Comparison of ENCODE assay signal across 17 cellular contexts in the genomic region with DNA sequence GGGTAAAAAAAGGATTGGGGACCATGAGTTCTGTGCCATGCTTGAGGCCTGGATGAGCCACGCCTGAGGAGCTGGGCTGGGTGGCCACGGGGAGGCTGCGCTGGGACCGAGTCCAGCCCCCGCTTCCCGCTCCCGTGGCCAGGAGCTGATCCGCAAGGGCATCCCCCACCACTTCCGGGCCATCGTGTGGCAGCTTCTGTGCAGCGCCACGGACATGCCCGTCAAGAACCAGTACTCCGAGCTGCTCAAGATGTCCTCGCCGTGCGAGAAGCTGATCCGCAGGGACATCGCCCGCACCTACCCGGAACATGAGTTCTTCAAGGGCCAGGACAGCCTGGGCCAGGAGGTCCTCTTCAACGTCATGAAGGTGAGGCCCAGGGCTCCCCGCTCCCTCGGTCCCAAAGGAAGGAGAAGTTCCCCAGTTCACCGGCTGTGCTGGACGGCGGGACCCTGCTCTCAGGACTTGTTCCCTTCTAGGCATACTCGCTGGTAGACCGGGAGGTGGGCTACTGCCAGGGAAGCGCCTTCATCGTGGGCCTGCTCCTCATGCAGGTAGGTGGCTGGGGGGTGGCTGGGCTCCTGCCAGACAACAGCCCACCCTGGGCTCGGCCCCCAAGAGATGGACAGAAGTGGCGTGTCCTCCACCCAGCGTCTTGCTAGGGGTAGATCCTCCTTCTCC. TPM values are rescaled to one million over a fixed set of nuclear protein-coding genes. Genes with fewer than 3 reads are reported as not detected.
DNase-seq lines count a peak whose midpoint lies in the region; ATAC-seq and TF ChIP-seq lines count a peak whose summit lies in the region.
"Had no signal": no experiment of that assay in that cellular context is flagged by ENCODE, and none has a peak within 500 bp of the region (broad histone marks: within the 10 kb centered on the region; RNA-seq: fewer than 3 reads in every experiment).

No MANE protein-coding gene starts in this region.

- H3K4me3 ChIP-seq in neural progenitor cell: no peak overlapping the region
- no peak overlapping the region for H3K4me3 ChIP-seq in transverse colon
- H3K4me3 ChIP-seq in SJCRH30: no peak overlapping the region
- H3K4me3 ChIP-seq: PC-9 had no signal

- no peak overlapping the region for H2BK20ac ChIP-seq in H9 (ENCODE audit: low read depth, low read length, poor library complexity, severe bottlenecking)

- in situ Hi-C loops in transverse colon (cut with MboI; ENCODE audit: low pct_ligation_motif_present in 1 of 4, low pct_unique_long_range_greater_than_20kb in 1 of 4, low sequenced_read_pairs in 3 of 4): no loop called here

- H3K79me2 ChIP-seq in H9 (ENCODE audit: insufficient read depth, low read length): no peaks in the 10 kb centered on the region
- H3K79me2 ChIP-seq in neural progenitor cell (ENCODE audit: low read depth): no peaks in the 10 kb centered on the region

- no peak overlapping the region for H4K91ac ChIP-seq in H9 (ENCODE audit: insufficient read length, low read depth, low read length)

- TF ChIP-seq CTCF in H9 (conservative IDR thresholded peaks at IDR 0.05) (no peak), neural progenitor cell (IDR thresholded peaks at IDR 0.05) (no peak), transverse colon (IDR thresholded peaks at IDR 0.05) (no peak)

- H4K20me1 ChIP-seq in H9 (ENCODE audit: control insufficient read depth, insufficient read depth, insufficient read length) (no peaks in the 10 kb centered on the region), neural progenitor cell (ENCODE audit: low read depth) (peaks cover 10% of the 10 kb centered on the region)

- no peak overlapping the region for H2BK120ac ChIP-seq in H9 (ENCODE audit: low read depth, low read length, poor library complexity, severe bottlenecking)

- no peaks in the 10 kb centered on the region for H3K27me3 ChIP-seq in H9 (ENCODE audit: insufficient read depth, low read length)
- peaks cover 7% of the 10 kb centered on the region for H3K27me3 ChIP-seq in neural progenitor cell
- no peaks in the 10 kb centered on the region for H3K27me3 ChIP-seq in transverse colon
- H3K27me3 ChIP-seq in SJCRH30: no peaks in the 10 kb centered on the region

- no peak overlapping the region for H3K14ac ChIP-seq in H9 (ENCODE audit: insufficient read depth, low read length)

- no peak for TF ChIP-seq POLR2A in transverse colon (IDR thresholded peaks at IDR 0.05)

- H3K79me1 ChIP-seq in H9 (ENCODE audit: insufficient read depth, low read depth, low read length, poor library complexity, severe bottlenecking): no peaks in the 10 kb centered on the region

- no peaks in the 10 kb centered on the region for H3K36me3 ChIP-seq in neural progenitor cell
- H3K36me3 ChIP-seq in transverse colon: no peaks in the 10 kb centered on the region
- H3K36me3 ChIP-seq in SJCRH30: no peaks in the 10 kb centered on the region

- H3K4me1 ChIP-seq in H9 (ENCODE audit: insufficient read depth, low read length) (no peaks in the 10 kb centered on the region), neural progenitor cell (no peaks in the 10 kb centered on the region), transverse colon (peaks cover 0 to 8% (median 3%) of the 10 kb centered on the region in 4 donors), SJCRH30 (no peaks in the 10 kb centered on the region)

- no peak overlapping the region for H3K56ac ChIP-seq in H9 (ENCODE audit: insufficient read length, low read depth, low read length)

- H3K27ac ChIP-seq in H9 (ENCODE audit: insufficient read length, low read depth, low read length) (no peak overlapping the region), cingulate gyrus (ENCODE audit: low read depth, low read length) (peak overlapping the region; percentile 99), neural progenitor cell (no peak overlapping the region), transverse colon (no peak overlapping the region), SJCRH30 (no peak overlapping the region)
- H3K27ac ChIP-seq: PC-9 had no signal

- intact Hi-C loops in transverse colon (cut with DNase I; ENCODE audit: low total_unique reads): no loop called here

- no peaks in the 10 kb centered on the region for H3K23me2 ChIP-seq in H9 (ENCODE audit: insufficient read length, low read depth, low read length, poor library complexity, severe bottlenecking)

- H3K9me3 Mint-ChIP-seq in H9: no peaks in the 10 kb centered on the region
- no peaks in the 10 kb centered on the region for H3K9me3 Mint-ChIP-seq in neural progenitor cell

- ATAC-seq in HG03520 (IDR thresholded peaks at IDR 0.05; ENCODE audit: unreplicated experiment) (no peak), GM19452 (IDR thresholded peaks at IDR 0.05; ENCODE audit: unreplicated experiment) (no peak)
- ATAC-seq: HCT116 had no signal

- H2AFZ ChIP-seq in H9 (ENCODE audit: low read length) (no peak overlapping the region), neural progenitor cell (replicated peaks) (no peak overlapping the region)
- H2AFZ ChIP-seq: PC-9 had no signal

- H3K23ac ChIP-seq in H9 (ENCODE audit: insufficient read length, low read depth, low read length): no peak overlapping the region

- H4K8ac ChIP-seq in H9 (replicated peaks; ENCODE audit: insufficient read length, low read depth, low read length): no peak overlapping the region

- H2BK15ac ChIP-seq in H9 (ENCODE audit: low read depth, low read length): no peak overlapping the region

- no peak for TF ChIP-seq EP300 in transverse colon (IDR thresholded peaks at IDR 0.05; ENCODE audit: low read depth)

- WGBS in H9 (ENCODE audit: extremely low coverage, insufficient read length, low lambda C conversion rate): no CpG with 5 or more reads among the region's 34 CpGs
- WGBS in transverse colon (ENCODE audit: low coverage in 1 of 2), 2 donors: 93% methylated on average over 33 of the region's 34 CpGs; no CpG with 5 or more reads in 1 of the 2 donors

- no peak overlapping the region for H4K5ac ChIP-seq in H9 (ENCODE audit: insufficient read length, low read depth, low read length)

- DNase-seq in H9 (peak; percentile 24), neural progenitor cell (ENCODE audit: low spot score) (no peak), transverse colon (peak; percentile 6), SJCRH30 (no peak)
- DNase-seq: Calu3; CD4-positive, CD25-positive, alpha-beta regulatory T cell; KG1; NCI-H1436 treated with DMSO at 0.1 percent for 48 hours; NCI-H2029 treated with DMSO at 0.1 percent for 48 hours; NCI-H2171 treated with DMSO at 0.1 percent for 48 hours; NCI-H774; PC-9 had no signal

- H3K9me3 ChIP-seq in H9 (ENCODE audit: control insufficient read depth, low read depth, low read length) (no peaks in the 10 kb centered on the region), neural progenitor cell (ENCODE audit: low read depth) (no peaks in the 10 kb centered on the region), transverse colon (no peaks in the 10 kb centered on the region), SJCRH30 (replicated peaks) (no peaks in the 10 kb centered on the region)

- H3T11ph ChIP-seq in H9 (ENCODE audit: low read length): no peak overlapping the region

- H2BK5ac ChIP-seq in H9 (ENCODE audit: insufficient read length, low read length): no peak overlapping the region

- no peak overlapping the region for H3K4me3 Mint-ChIP-seq in H9
- no peak overlapping the region for H3K4me3 Mint-ChIP-seq in neural progenitor cell
- H3K4me3 Mint-ChIP-seq: CD4-positive, CD25-positive, alpha-beta regulatory T cell had no signal

- no peak overlapping the region for H3K4me2 ChIP-seq in H9 (ENCODE audit: insufficient read depth, insufficient read length, low read length)
- H3K4me2 ChIP-seq in neural progenitor cell: no peak overlapping the region
- H3K4me2 ChIP-seq: PC-9 had no signal

- H3K27ac Mint-ChIP-seq in H9 (no peak overlapping the region), neural progenitor cell (no peak overlapping the region)
- H3K27ac Mint-ChIP-seq: CD4-positive, CD25-positive, alpha-beta regulatory T cell had no signal

- no peak overlapping the region for H2BK12ac ChIP-seq in H9 (ENCODE audit: insufficient read length, low read depth, low read length)

- H3K4ac ChIP-seq in H9 (ENCODE audit: low read depth, low read length): no peak overlapping the region

- no peaks in the 10 kb centered on the region for H3F3A ChIP-seq in neural progenitor cell (ENCODE audit: low read depth)

- H3K4me1 Mint-ChIP-seq in H9 (peaks cover 6 to 10% of the 10 kb centered on the region in 2 experiments), neural progenitor cell (peaks cover 10% of the 10 kb centered on the region)

- H2AK5ac ChIP-seq in H9 (ENCODE audit: insufficient read length, low read length): no peak overlapping the region

- no peaks in the 10 kb centered on the region for H3K36me3 Mint-ChIP-seq in H9 (ENCODE audit: insufficient read depth in 1 of 3, low read depth in 3 of 3)
- no peaks in the 10 kb centered on the region for H3K36me3 Mint-ChIP-seq in neural progenitor cell
- H3K36me3 Mint-ChIP-seq: CD4-positive, CD25-positive, alpha-beta regulatory T cell had no signal

- H3K9ac ChIP-seq in H9 (ENCODE audit: extremely low read depth, insufficient read length, low read length) (no peak overlapping the region), neural progenitor cell (peak overlapping the region; percentile 20)

- H3K27me3 Mint-ChIP-seq in H9 (ENCODE audit: low read depth) (peaks cover 14% of the 10 kb centered on the region), neural progenitor cell (ENCODE audit: insufficient read depth, low read depth) (peaks cover 3% of the 10 kb centered on the region)
- H3K27me3 Mint-ChIP-seq: CD4-positive, CD25-positive, alpha-beta regulatory T cell had no signal

- H3K18ac ChIP-seq in H9 (ENCODE audit: insufficient read length, low read depth, low read length): no peak overlapping the region

RNA-seq across cellular contexts. Expression of gene EVI5L, which starts 18.9 kb away (rescaled TPM):
- total RNA-seq in H9 (2021) (7.1 and 7.8 TPM in 2 replicates), neural progenitor cell (ENCODE audit: low replicate concordance) (4.1 and 13.5 TPM in 2 replicates), transverse colon (10 to 100 TPM in 3 of 4 donors, 1 to 10 TPM in 1; 8.5 to 65.8 (median 15.0) TPM)
- total RNA-seq in SJCRH30 (2014; rRNA removed; shearing (Covaris generic)): 5.5 and 6.0 TPM in 2 replicates

RNA-seq across cellular contexts. Expression of gene PRR36, which starts 25.3 kb away (rescaled TPM):
- 20.4 and 21.4 TPM in 2 replicates for total RNA-seq in H9 (2021)
- total RNA-seq in neural progenitor cell (ENCODE audit: low replicate concordance): 0.07 and 2.8 TPM in 2 replicates
- under 1 TPM in 1 of 4 donors, not detected in 3; 0.16 TPM for total RNA-seq in transverse colon
- not detected in 2 replicates for total RNA-seq in SJCRH30 (2014; rRNA removed; shearing (Covaris generic))
- total RNA-seq: NCI-H460 had no signal

RNA-seq across cellular contexts. Expression of gene LRRC8E, which starts 39.4 kb away (rescaled TPM):
- 4.6 and 4.8 TPM in 2 replicates for total RNA-seq in H9 (2021)
- total RNA-seq in neural progenitor cell (ENCODE audit: low replicate concordance): 0.65 and 1.2 TPM in 2 replicates
- 1 to 10 TPM in 1 of 4 donors, under 1 TPM in 1, not detected in 2; 0.79 to 1.5 TPM for total RNA-seq in transverse colon
- total RNA-seq in SJCRH30 (2014; rRNA removed; shearing (Covaris generic)): 0.04 and 0.15 TPM in 2 replicates
- total RNA-seq: CD4-positive, CD25-positive, alpha-beta regulatory T cell had no signal

RNA-seq across cellular contexts. Expression of gene MAP2K7, which starts 54.8 kb away (rescaled TPM):
- total RNA-seq in H9 (2021): 47.2 and 48.1 TPM in 2 replicates
- 14.4 and 20.7 TPM in 2 replicates for total RNA-seq in neural progenitor cell (ENCODE audit: low replicate concordance)
- total RNA-seq in transverse colon: 100 to 1,000 TPM in 1 of 4 donors, 10 to 100 TPM in 3; 11.9 to 125 (median 20.9) TPM
- total RNA-seq in SJCRH30 (2014; rRNA removed; shearing (Covaris generic)): 12.9 and 13.6 TPM in 2 replicates

Comparison
In these comparisons a context has a peak if more than half of its experiments do, and no peak if none do; other contexts are left out.
1. DNase-seq: peak in H9 (single experiment) and transverse colon (single experiment); none in neural progenitor cell (single experiment) and SJCRH30 (0 of 2).